In the genomic region with DNA sequence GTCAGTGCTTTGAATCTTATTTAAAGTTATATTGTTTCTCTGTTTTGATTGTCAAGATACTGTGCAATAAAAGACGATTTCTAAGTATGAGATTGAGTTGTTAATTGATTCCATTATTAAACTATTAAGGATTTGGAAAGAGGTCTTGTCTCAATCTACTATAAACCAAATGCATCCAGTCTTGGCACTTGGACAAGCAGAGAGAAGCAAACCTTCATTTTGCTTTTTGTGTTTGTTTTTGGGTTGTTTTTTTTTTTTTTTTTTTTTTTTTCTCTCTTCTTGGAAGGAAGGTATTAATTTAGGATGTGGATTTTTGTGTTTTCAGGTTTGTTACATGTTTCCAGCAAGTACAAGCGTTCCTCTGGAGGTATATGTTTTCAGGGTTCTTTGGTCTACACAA, we compare ENCODE assay signal across 1 cellular context.
TF ChIP-seq lines count a peak whose summit lies in the region.

No MANE protein-coding gene starts in this region.

TF ChIP-seq in HepG2, 621 proteins besides CTCF, POLR2A, EP300 and RAD21:
- TF ChIP-seq, protein P1, sequence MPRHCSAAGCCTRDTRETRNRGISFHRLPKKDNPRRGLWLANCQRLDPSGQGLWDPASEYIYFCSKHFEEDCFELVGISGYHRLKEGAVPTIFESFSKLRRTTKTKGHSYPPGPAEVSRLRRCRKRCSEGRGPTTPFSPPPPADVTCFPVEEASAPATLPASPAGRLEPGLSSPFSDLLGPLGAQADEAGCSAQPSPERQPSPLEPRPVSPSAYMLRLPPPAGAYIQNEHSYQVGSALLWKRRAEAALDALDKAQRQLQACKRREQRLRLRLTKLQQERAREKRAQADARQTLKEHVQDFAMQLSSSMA (CRISPR knock-in tag; IDR thresholded peaks at IDR 0.05): no peak
